1 cellular context compared by ENCODE assay signal in the genomic region with DNA sequence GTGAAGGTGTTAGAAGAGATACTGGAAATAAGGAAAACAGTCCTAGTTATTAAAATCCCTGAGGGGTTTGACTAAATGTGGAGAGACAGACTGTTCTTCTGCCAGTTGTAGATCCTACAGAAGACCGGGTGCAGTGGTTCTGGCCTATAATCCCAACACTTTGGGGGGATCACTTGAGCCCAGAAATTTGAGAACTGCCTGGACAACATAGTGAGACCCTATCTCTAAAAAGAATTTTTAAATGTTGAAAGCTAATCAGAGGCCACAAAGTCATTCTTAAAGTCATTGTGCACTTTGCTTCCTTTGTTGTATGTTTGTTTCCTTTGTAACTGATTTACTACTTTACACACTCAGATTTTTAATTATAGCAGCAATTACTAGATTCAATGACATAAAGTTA.
A peak's percentile ranks its signal among the peaks of the same experiment; 100 is the strongest.
TF ChIP-seq lines count a peak whose summit lies in the region.

No MANE protein-coding gene starts in this region.

TF ChIP-seq in HEK293, 187 proteins besides CTCF, POLR2A, EP300 and RAD21:
- TF ChIP-seq ZNF121 (tag by site-specific recombination; IDR thresholded peaks at IDR 0.05) (peak; percentile 70; the same call in 1 of the 2 replicates), ZNF354C (tag by site-specific recombination; IDR thresholded peaks at IDR 0.05; ENCODE audit: borderline replicate concordance, low read depth) (no peak), ZNF114 (tag by site-specific recombination; IDR thresholded peaks at IDR 0.05) (no peak)
